Comparison of ENCODE assay signal across 16 cellular contexts in the genomic region with DNA sequence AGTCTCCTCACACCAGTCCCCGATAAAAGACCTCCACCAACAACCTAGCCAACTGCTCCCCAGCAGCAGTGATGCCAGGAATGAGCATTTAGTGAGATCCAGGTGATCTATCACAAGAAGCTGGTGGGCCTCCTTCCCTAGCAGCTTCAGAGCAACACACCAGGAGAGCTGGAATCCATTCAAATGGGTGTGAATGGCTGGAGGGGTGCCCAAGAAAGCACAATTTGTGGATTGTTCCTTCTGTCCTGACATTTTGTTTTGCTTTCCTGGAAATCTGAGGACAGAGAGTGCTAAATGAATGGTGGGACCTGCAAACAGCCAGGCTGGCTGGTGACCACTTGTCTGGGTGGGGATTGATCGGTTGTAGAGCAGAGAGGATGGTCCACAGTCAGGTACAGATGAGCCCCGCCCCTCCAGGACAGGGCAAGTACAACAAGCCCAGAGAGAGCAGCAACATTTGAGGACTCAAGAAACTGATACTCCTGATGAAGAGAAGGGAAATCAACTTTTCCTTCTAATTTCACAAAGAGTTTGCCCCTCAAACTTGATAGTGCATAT.
"Had no signal": no experiment of that assay in that cellular context is flagged by ENCODE, and none has a peak within 500 bp of the region (broad histone marks: within the 10 kb centered on the region; RNA-seq: fewer than 3 reads in every experiment).

No MANE protein-coding gene starts in this region.

- H3K4me1 ChIP-seq: heart left ventricle, left ventricle myocardium inferior, lower lobe of right lung had no signal

- DNase-seq: central memory CD4-positive, alpha-beta T cell; cortex of kidney; dorsolateral prefrontal cortex; effector CD8-positive, alpha-beta T cell; heart left ventricle; islet precursor cell; left ventricle myocardium inferior; lower lobe of right lung; mesendoderm; naive thymus-derived CD4-positive, alpha-beta T cell; stimulated activated CD4-positive, alpha-beta T cell treated with anti-CD3 and anti-CD28 coated beads, Interleukin-4, amount 100 ng/mL, for 1 hour; stimulated activated naive B cell treated with anti-CD40 and anti-IgM and Interleukin-4, amounts not matched to agents 10 μg/mL and 1 μg/mL and 100 μg/mL, for 72 hours; stimulated activated naive CD8-positive, alpha-beta T cell treated with anti-CD3 and anti-CD28 coated beads, Interleukin-15, amount 100 ng/mL, for 72 hours; trophoblast cell had no signal

- H3K9me3 ChIP-seq: lower lobe of right lung, thoracic aorta had no signal

- H3K4me3 ChIP-seq: dorsolateral prefrontal cortex, heart left ventricle, left ventricle myocardium inferior, lower lobe of right lung, smooth muscle cell, thoracic aorta had no signal

- H3K27ac ChIP-seq: dorsolateral prefrontal cortex, heart left ventricle, left ventricle myocardium inferior, lower lobe of right lung, thoracic aorta had no signal

- ATAC-seq: heart left ventricle; lower lobe of right lung; naive thymus-derived CD4-positive, alpha-beta T cell; stimulated activated naive B cell treated with anti-CD40 and anti-IgM and Interleukin-4, amounts not matched to agents 10 μg/mL and 1 μg/mL and 100 μg/mL, for 72 hours; stimulated activated naive CD8-positive, alpha-beta T cell treated with anti-CD3 and anti-CD28 coated beads, Interleukin-15, amount 100 ng/mL, for 72 hours had no signal

- H3K27me3 ChIP-seq: dorsolateral prefrontal cortex, heart left ventricle had no signal

- H3K36me3 ChIP-seq: heart left ventricle, left ventricle myocardium inferior, lower lobe of right lung, thoracic aorta had no signal

- H3K4me2 ChIP-seq: smooth muscle cell had no signal
